13 cellular contexts compared by ENCODE assay signal in genomic region chr5:142846402-142846801, GRCh38.
DNase-seq lines count a peak whose midpoint lies in the region; ATAC-seq, FAIRE-seq and TF ChIP-seq lines count a peak whose summit lies in the region.
"Had no signal": no experiment of that assay in that cellular context is flagged by ENCODE, and none has a peak within 500 bp of the region (broad histone marks: within the 10 kb centered on the region; RNA-seq: fewer than 3 reads in every experiment).

No MANE protein-coding gene starts in this region.

- no peak for TF ChIP-seq CTCF in NB4 (IDR thresholded peaks at IDR 0.05; ENCODE audit: low read depth, low read length)
- TF ChIP-seq CTCF in brain (conservative IDR thresholded peaks at IDR 0.05), result no peak
- no peak for TF ChIP-seq CTCF in parathyroid adenoma (IDR thresholded peaks at IDR 0.05)

- H3K9me3 ChIP-seq in parathyroid adenoma (ENCODE audit: control insufficient read depth, low read length), result no peaks in the 10 kb centered on the region
- H3K9me3 ChIP-seq: Peyer's patch, tibial artery had no signal

- H3K27ac ChIP-seq in parathyroid adenoma, result peak overlapping the region; percentile 27
- H3K27ac ChIP-seq: tibial artery had no signal

- no peaks in the 10 kb centered on the region for H3K36me3 Mint-ChIP-seq in brain

- H3K79me2 ChIP-seq in parathyroid adenoma, result no peaks in the 10 kb centered on the region

- no peak for ATAC-seq in HG03280 (IDR thresholded peaks at IDR 0.05; ENCODE audit: unreplicated experiment)
- no peak for ATAC-seq in HG03039 (IDR thresholded peaks at IDR 0.05; ENCODE audit: unreplicated experiment)

- peaks cover 42% of the 10 kb centered on the region for H3K4me1 Mint-ChIP-seq in brain

- no peak overlapping the region for H2AFZ ChIP-seq in parathyroid adenoma

- H3K27me3 Mint-ChIP-seq in brain, result peaks cover 3% of the 10 kb centered on the region

- H3K4me3 ChIP-seq in NB4 (ENCODE audit: low read depth, low read length) (no peak overlapping the region), parathyroid adenoma (ENCODE audit: low read depth, low read length) (no peak overlapping the region)
- H3K4me3 ChIP-seq: Peyer's patch, tibial artery had no signal

- peak; percentile 18 for FAIRE-seq in GM18507 (lab: Jason Lieb, UNC)

- H3K4me1 ChIP-seq in parathyroid adenoma, result no peaks in the 10 kb centered on the region

- peak overlapping the region in 3 of 5 experiments; percentile 13 to 52 (median 49) for H3K27ac Mint-ChIP-seq in brain

- no peak overlapping the region for H3K4me2 ChIP-seq in parathyroid adenoma (ENCODE audit: low read length)

- no peak for DNase-seq in GM18507 (ENCODE audit: extremely low spot score, insufficient read length, low read depth)
- peak; percentile 87 for DNase-seq in NB4 (ENCODE audit: low read depth)
- DNase-seq in LoVo (ENCODE audit: low spot score), result no peak
- DNase-seq in SK-N-DZ (ENCODE audit: low spot score), result no peak
- DNase-seq: activated CD4-positive, alpha-beta T cell treated with anti-CD3 and anti-CD28 coated beads for 1 hour; DMS53; Peyer's patch; stimulated activated CD4-positive, alpha-beta T cell treated with anti-CD3 and anti-CD28 coated beads, Interleukin-4, amount 100 ng/mL, for 4 hours; tibial artery had no signal

- TF ChIP-seq POLR2A in NB4 (IDR thresholded peaks at IDR 0.05; ENCODE audit: extremely low read depth, insufficient read length), result no peak

- no peak overlapping the region for H3K4me3 Mint-ChIP-seq in brain

- H3K9me3 Mint-ChIP-seq in brain, result no peaks in the 10 kb centered on the region

- no peaks in the 10 kb centered on the region for H3K36me3 ChIP-seq in parathyroid adenoma (ENCODE audit: control insufficient read depth, insufficient read depth, low read length)
- H3K36me3 ChIP-seq: Peyer's patch, tibial artery had no signal

- no peak overlapping the region for H3K9ac ChIP-seq in parathyroid adenoma

- no peaks in the 10 kb centered on the region for H3K27me3 ChIP-seq in parathyroid adenoma (ENCODE audit: control insufficient read depth, insufficient read depth, low read length)
- H3K27me3 ChIP-seq: Peyer's patch, tibial artery had no signal
